ENCODE assay signal across 1 cellular context in genomic region chr19:47280183-47280797, GRCh38.
A peak's percentile ranks its signal among the peaks of the same experiment; 100 is the strongest.
TF ChIP-seq lines count a peak whose summit lies in the region.

No MANE protein-coding gene starts in this region.

TF ChIP-seq in HepG2, 621 proteins besides CTCF, POLR2A, EP300 and RAD21:
- TF ChIP-seq ZMYM3 (CRISPR knock-in tag; IDR thresholded peaks at IDR 0.05): 0 out of 2 replicates have a peak, but pooled peaks have one; percentile 23
- TF ChIP-seq ZBTB33 (CRISPR knock-in tag; IDR thresholded peaks at IDR 0.05): peak; percentile 78; the same call in 1 of the 2 replicates
- peak; percentile 35 for TF ChIP-seq STAG1 (CRISPR knock-in tag; IDR thresholded peaks at IDR 0.05)
- 0 out of 2 replicates have a peak, but pooled peaks have one; percentile 40 for TF ChIP-seq ADNP (CRISPR knock-in tag; IDR thresholded peaks at IDR 0.05)
- TF ChIP-seq GFI1 (CRISPR knock-in tag; IDR thresholded peaks at IDR 0.05; ENCODE audit: borderline replicate concordance): no peak
- TF ChIP-seq ZNF121 (CRISPR knock-in tag; IDR thresholded peaks at IDR 0.05): 0 out of 2 replicates have a peak, but pooled peaks have one; percentile 79
